8 cellular contexts compared by ENCODE assay signal in the genomic region with DNA sequence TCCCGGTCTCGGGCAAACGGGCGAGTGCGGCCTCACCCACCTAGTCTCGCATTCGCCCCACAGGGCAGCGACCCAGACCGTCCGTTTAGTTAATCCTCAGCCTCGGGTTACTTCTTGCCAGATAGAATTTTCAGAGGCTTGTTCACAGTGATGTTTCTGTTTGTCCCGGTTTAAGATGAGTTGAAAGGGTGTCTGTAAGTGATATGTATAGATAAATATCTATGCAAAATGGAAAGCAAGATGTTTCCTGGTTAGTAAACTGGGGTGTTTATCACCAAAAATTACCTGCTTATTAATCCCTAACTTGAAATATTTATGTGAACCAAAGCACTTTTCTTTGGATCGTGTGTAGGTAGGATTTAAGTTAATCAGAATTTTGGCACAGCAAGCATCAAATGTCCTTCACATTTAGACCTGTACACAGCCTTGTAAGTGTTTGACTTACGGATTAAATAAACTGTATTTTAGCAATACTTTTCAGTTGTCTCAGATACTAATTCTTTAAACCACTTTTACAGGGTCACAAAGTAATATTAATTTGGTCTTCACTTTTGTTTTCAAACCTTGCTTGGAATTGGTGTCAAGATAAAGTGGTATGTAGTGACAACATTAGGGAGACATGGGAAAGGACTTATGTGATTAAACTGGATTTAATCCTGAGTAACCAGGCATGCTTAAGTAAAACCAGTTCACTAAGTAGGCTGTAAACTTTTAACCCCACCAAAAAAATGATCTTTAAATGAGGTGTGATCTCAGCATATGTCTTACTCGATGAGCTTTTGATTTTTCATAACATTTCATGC. TPM values are rescaled to one million over a fixed set of nuclear protein-coding genes. Genes with fewer than 3 reads are reported as not detected.
A peak's percentile ranks its signal among the peaks of the same experiment; 100 is the strongest.
DNase-seq lines count a peak whose midpoint lies in the region; ATAC-seq, FAIRE-seq and TF ChIP-seq lines count a peak whose summit lies in the region.

No MANE protein-coding gene starts in this region.

- CTCF ChIA-PET in activated CD8-positive, alpha-beta memory T cell treated with anti-CD3 and anti-CD28 coated beads, Interleukin-2, amount 10 ng/mL, durations not matched to agents 7 days and 5 days (lab: Charles Lee) = interaction anchor here (2.6 kb wide), 1 partner anchor 152 kb away, joined by 9 read pairs; no protein-coding TSS in a partner anchor
- CTCF ChIA-PET in endothelial cell of umbilical vein (lab: Charles Lee) = interaction anchor here (0.6 to 0.9 kb wide), 2 partner anchors 18 to 152 kb away, joined by 3 to 4 read pairs; no protein-coding TSS in a partner anchor

- H3K79me2 ChIP-seq in endothelial cell of umbilical vein (ENCODE audit: control insufficient read depth, insufficient read depth, low read length) (peaks cover 58% of the 10 kb centered on the region), neural cell (replicated peaks; ENCODE audit: insufficient read depth, low read length) (peaks cover 56% of the 10 kb centered on the region)

- no peak for ATAC-seq in activated CD8-positive, alpha-beta memory T cell treated with anti-CD3 and anti-CD28 coated beads, Interleukin-2, amount 10 ng/mL, durations not matched to agents 7 days and 5 days
- ATAC-seq in RWPE2 (ENCODE audit: low read depth) (no peak), GM21515 (IDR thresholded peaks at IDR 0.05; ENCODE audit: unreplicated experiment) (no peak)

- H3K27me3 Mint-ChIP-seq in activated CD8-positive, alpha-beta memory T cell treated with anti-CD3 and anti-CD28 coated beads, Interleukin-2, amount 10 ng/mL, durations not matched to agents 7 days and 5 days = peaks cover 9% of the 10 kb centered on the region

- H3K36me3 ChIP-seq in RWPE2 (ENCODE audit: low read depth) (peaks cover 25% of the 10 kb centered on the region), endothelial cell of umbilical vein (ENCODE audit: control insufficient read depth in 2 of 2, extremely low read depth in 1 of 2, insufficient read depth in 2 of 2, low read length in 2 of 2) (no peaks in the 10 kb centered on the region), neural cell (ENCODE audit: insufficient read depth, low read length) (peaks cover 7% of the 10 kb centered on the region)

- H3K9me3 ChIP-seq in RWPE2 (ENCODE audit: severe bottlenecking) (no peaks in the 10 kb centered on the region), endothelial cell of umbilical vein (replicated peaks; ENCODE audit: control insufficient read depth, insufficient read depth, low read length) (no peaks in the 10 kb centered on the region), neural cell (ENCODE audit: low read length) (no peaks in the 10 kb centered on the region)

- TF ChIP-seq EP300 in neural cell (conservative IDR thresholded peaks at IDR 0.05; ENCODE audit: poor library complexity, severe bottlenecking) = no peak

- H3K4me1 ChIP-seq in RWPE2 (ENCODE audit: insufficient read depth, poor library complexity, severe bottlenecking) (peaks cover 38% of the 10 kb centered on the region), endothelial cell of umbilical vein (ENCODE audit: control insufficient read depth, extremely low read depth, insufficient read depth, low read length) (peaks cover 19% of the 10 kb centered on the region)

- intact Hi-C loops in endothelial cell of umbilical vein (cut with micrococcal nuclease) = loop anchor here (2.0 kb wide), 4 partner anchors 153 to 361 kb away; a partner anchor contains a TSS

- H3K9me3 Mint-ChIP-seq in activated CD8-positive, alpha-beta memory T cell treated with anti-CD3 and anti-CD28 coated beads, Interleukin-2, amount 10 ng/mL, durations not matched to agents 7 days and 5 days (ENCODE audit: low read depth) = no peaks in the 10 kb centered on the region

- DNase-seq in activated CD8-positive, alpha-beta memory T cell treated with anti-CD3 and anti-CD28 coated beads, Interleukin-2, amount 10 ng/mL, durations not matched to agents 7 days and 5 days = no peak
- no peak for DNase-seq in activated CD8-positive, alpha-beta memory T cell treated with anti-CD3 and anti-CD28 coated beads, Interleukin-2, amount 50 U/mL, for 4 hours
- DNase-seq in RWPE2 (ENCODE audit: low spot score) (no peak), endothelial cell of umbilical vein (ENCODE audit: low read depth, low spot score) (peak; percentile 71), NCI-H1417 treated with DMSO at 0.1 percent for 48 hours (lab: John Stamatoyannopoulos, UW) (no peak), 8988T (no peak)

- no peaks in the 10 kb centered on the region for H3K9me2 ChIP-seq in neural cell (ENCODE audit: insufficient read depth, low read length)

- peak overlapping the region; percentile 94 for H2AFZ ChIP-seq in endothelial cell of umbilical vein (ENCODE audit: low read depth, low read length)
- peak overlapping the region; percentile 58 for H2AFZ ChIP-seq in neural cell (ENCODE audit: low read depth, low read length)

- H3K4me3 ChIP-seq in RWPE2 (ENCODE audit: severe bottlenecking) = peak overlapping the region; percentile 87
- H3K4me3 ChIP-seq in endothelial cell of umbilical vein (replicated peaks in 1 of 3; ENCODE audit: insufficient read depth in 1 of 3, low read depth in 1 of 3, low read length in 3 of 3) = peak overlapping the region; percentile 89 to 99 (median 98)
- peak overlapping the region; percentile 79 for H3K4me3 ChIP-seq in neural cell (ENCODE audit: low read length)

- H3K27me3 ChIP-seq in RWPE2 (ENCODE audit: insufficient read depth, poor library complexity, severe bottlenecking) (no peaks in the 10 kb centered on the region), endothelial cell of umbilical vein (ENCODE audit: control insufficient read depth in 2 of 2, insufficient read depth in 2 of 2, low read length in 2 of 2) (no peaks in the 10 kb centered on the region), neural cell (ENCODE audit: insufficient read depth, low read depth, low read length) (no peaks in the 10 kb centered on the region)

- TF ChIP-seq POLR2A in endothelial cell of umbilical vein (IDR thresholded peaks at IDR 0.05; ENCODE audit: low read depth, low read length) = no peak

- dilution Hi-C loops in endothelial cell of umbilical vein (cut with MboI; ENCODE audit: extremely low pct_ligation_motif_present, low sequenced_read_pairs) = no loop called here

- H3K9ac ChIP-seq in endothelial cell of umbilical vein (replicated peaks; ENCODE audit: extremely low read depth, insufficient read depth, low read length) (peak overlapping the region; percentile 100), neural cell (ENCODE audit: low read length) (peak overlapping the region; percentile 93)

- no peaks in the 10 kb centered on the region for H4K20me1 ChIP-seq in endothelial cell of umbilical vein (replicated peaks; ENCODE audit: control insufficient read depth, extremely low read depth, insufficient read depth, low read length)
- H4K20me1 ChIP-seq in neural cell (ENCODE audit: insufficient read depth) = peaks cover 4% of the 10 kb centered on the region

- H3K27ac ChIP-seq in RWPE2 (ENCODE audit: poor library complexity, severe bottlenecking) (peak overlapping the region; percentile 75), endothelial cell of umbilical vein (ENCODE audit: insufficient read depth, low read depth, low read length) (peak overlapping the region; percentile 94), neural cell (ENCODE audit: low read length) (peak overlapping the region; percentile 89)

- no peak for TF ChIP-seq RAD21 in neural cell (conservative IDR thresholded peaks at IDR 0.05)

- no peak for FAIRE-seq in endothelial cell of umbilical vein (lab: Jason Lieb, UNC)

- TF ChIP-seq CTCF in RWPE2 (IDR thresholded peaks at IDR 0.05; ENCODE audit: poor library complexity, severe bottlenecking) (no peak), endothelial cell of umbilical vein (IDR thresholded peaks at IDR 0.05; ENCODE audit: extremely low read depth in 1 of 2, insufficient read depth in 1 of 2, low read depth in 1 of 2, low read length in 2 of 2) (no peak), neural cell (IDR thresholded peaks at IDR 0.05; ENCODE audit: poor library complexity, severe bottlenecking) (no peak)

- peak overlapping the region; percentile 100 for H3K4me2 ChIP-seq in endothelial cell of umbilical vein (ENCODE audit: insufficient read depth, low read length)
- H3K4me2 ChIP-seq in neural cell (ENCODE audit: low read length) = peak overlapping the region; percentile 87

- H3K36me3 Mint-ChIP-seq in activated CD8-positive, alpha-beta memory T cell treated with anti-CD3 and anti-CD28 coated beads, Interleukin-2, amount 10 ng/mL, durations not matched to agents 7 days and 5 days = peaks cover 16% of the 10 kb centered on the region

- H3F3A ChIP-seq in neural cell (ENCODE audit: insufficient read depth, low read length, poor library complexity, severe bottlenecking) = no peaks in the 10 kb centered on the region

- peaks cover 2% of the 10 kb centered on the region for H3K9me1 ChIP-seq in endothelial cell of umbilical vein (replicated peaks; ENCODE audit: control insufficient read depth, extremely low read depth, insufficient read depth, low read length)

- BruUV-seq in endothelial cell of umbilical vein (replicated peaks; lab: Mats Ljungman, UMichigan) = TSS peak; percentile 43

- H3K4me1 Mint-ChIP-seq in activated CD8-positive, alpha-beta memory T cell treated with anti-CD3 and anti-CD28 coated beads, Interleukin-2, amount 10 ng/mL, durations not matched to agents 7 days and 5 days = peaks cover 37% of the 10 kb centered on the region

- H3K4me3 Mint-ChIP-seq in activated CD8-positive, alpha-beta memory T cell treated with anti-CD3 and anti-CD28 coated beads, Interleukin-2, amount 10 ng/mL, durations not matched to agents 7 days and 5 days = peak overlapping the region; percentile 93

- POLR2A ChIA-PET in endothelial cell of umbilical vein (lab: Charles Lee) = interaction anchor here (1.0 kb wide), 1 partner anchor 233 kb away, joined by 3 read pairs; no protein-coding TSS in a partner anchor

- H3K27ac Mint-ChIP-seq in activated CD8-positive, alpha-beta memory T cell treated with anti-CD3 and anti-CD28 coated beads, Interleukin-2, amount 10 ng/mL, durations not matched to agents 7 days and 5 days = peak overlapping the region; percentile 95

TF ChIP-seq in neural cell, 6 proteins besides CTCF, POLR2A, EP300 and RAD21 (continues in another document):
- TF ChIP-seq POLR2AphosphoS5 (IDR thresholded peaks at IDR 0.05) (no peak), TAF1 (IDR thresholded peaks at IDR 0.05; ENCODE audit: low read depth) (no peak), SMC3 (conservative IDR thresholded peaks at IDR 0.05; ENCODE audit: poor library complexity) (no peak)

RNA-seq across cellular contexts. Expression of a gene that starts 0.9 kb away (rescaled TPM):
- 10 to 100 TPM; 16.3 to 19.9 TPM for total RNA-seq in activated CD8-positive, alpha-beta memory T cell treated with anti-CD3 and anti-CD28 coated beads, Interleukin-2, amount 10 ng/mL, durations not matched to agents 7 days and 5 days
- total RNA-seq in endothelial cell of umbilical vein = 29.7 and 29.9 TPM in 2 replicates
- polyA plus RNA-seq in endothelial cell of umbilical vein (9.1 and 13.1 TPM in 2 replicates), neural cell (65.0 and 65.2 TPM in 2 replicates)
- 9.3 and 9.6 TPM in 2 replicates for polyA plus RNA-seq in endothelial cell of umbilical vein (2011; cell fraction: cytosol; rRNA removed)
- polyA plus RNA-seq in endothelial cell of umbilical vein (2011; cell fraction: nucleus; rRNA removed) = 28.8 and 41.1 TPM in 2 replicates
- 11.3 and 23.8 TPM in 2 replicates for polyA plus RNA-seq in endothelial cell of umbilical vein (2012)
- polyA minus RNA-seq in endothelial cell of umbilical vein (22.6 and 25.0 TPM in 2 replicates), neural cell (80.1 and 91.3 TPM in 2 replicates)
- 8.5 TPM for polyA minus RNA-seq in endothelial cell of umbilical vein (2011; cell fraction: cytosol; rRNA and poly(A)+ RNA removed)
- 62.7 and 74.5 TPM in 2 replicates for polyA minus RNA-seq in endothelial cell of umbilical vein (2011; cell fraction: nucleus; rRNA and poly(A)+ RNA removed)
